In the genomic region with DNA sequence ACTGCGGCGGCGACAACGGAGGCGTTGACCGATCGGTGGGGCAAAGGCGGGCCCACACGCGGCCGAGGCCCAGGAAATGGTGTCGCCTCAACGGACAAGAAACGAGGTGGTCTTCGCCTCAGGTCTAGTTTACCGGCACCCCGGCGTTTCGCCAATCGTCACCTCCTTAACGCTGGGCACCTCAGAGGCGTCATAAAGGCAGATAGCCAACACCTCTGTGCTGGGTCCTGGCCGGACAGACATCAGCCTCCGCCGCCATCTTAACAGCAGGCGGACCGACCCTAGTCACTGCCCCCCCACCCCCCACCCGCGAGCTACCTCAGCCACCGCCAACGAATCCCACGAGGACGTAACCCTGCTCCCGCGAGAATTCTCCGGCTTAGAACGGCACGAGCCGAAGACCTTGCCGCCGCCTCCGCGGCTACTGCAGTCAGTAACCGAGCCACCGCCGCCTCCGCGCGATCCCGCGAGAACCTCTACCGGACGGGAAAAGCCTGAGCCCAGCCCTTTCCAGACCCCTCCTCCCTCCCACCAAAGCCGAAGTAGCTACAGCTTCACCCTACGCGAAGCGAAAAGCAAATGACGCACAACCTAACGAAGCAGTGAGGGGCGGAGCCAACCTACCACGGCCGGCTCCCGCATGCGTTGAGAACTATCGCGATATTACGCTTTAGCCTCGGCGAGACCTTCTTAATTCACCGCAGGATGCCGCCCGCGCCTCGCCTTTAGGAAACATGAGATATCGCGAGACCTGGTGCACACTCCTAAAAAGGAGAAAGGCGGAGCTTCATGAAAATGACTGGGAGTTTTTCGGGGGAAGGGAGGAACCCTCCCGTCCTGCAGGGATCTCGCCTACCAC, we compare ENCODE assay signal across 8 cellular contexts. TPM values are rescaled to one million over a fixed set of nuclear protein-coding genes. Genes with fewer than 3 reads are reported as not detected.
DNase-seq lines count a peak whose midpoint lies in the region; ATAC-seq, FAIRE-seq and TF ChIP-seq lines count a peak whose summit lies in the region.

No MANE protein-coding gene starts in this region.

- peak overlapping the region; percentile 98 for H3K4me2 ChIP-seq in OCI-LY1 (ENCODE audit: low read length)
- no peak overlapping the region for H3K4me2 ChIP-seq in endothelial cell of umbilical vein (ENCODE audit: insufficient read depth, low read length)

- dilution Hi-C loops in endothelial cell of umbilical vein (cut with MboI; ENCODE audit: extremely low pct_ligation_motif_present, low sequenced_read_pairs): no loop called here

- DNase-seq in D341Med (ENCODE audit: low spot score) (peak; percentile 79), HuH-7 (ENCODE audit: low spot score) (peak; percentile 66), activated T-cell treated with anti-CD3 and anti-CD28 coated beads for 1 hour (ENCODE audit: low read depth) (peak; percentile 71), endothelial cell of umbilical vein (ENCODE audit: low read depth, low spot score) (peak; percentile 99), mesothelial cell of epicardium (ENCODE audit: low spot score in 2 of 2, unreplicated experiment in 2 of 2) (peak; percentile 76 to 86)
- peak; percentile 78 to 86 for DNase-seq in stimulated activated CD8-positive, alpha-beta memory T cell treated with anti-CD3 and anti-CD28 coated beads, Interleukin-15, amount 100 ng/mL, for 4 hours (ENCODE audit: low read depth in 2 of 2)

- TSS peak; percentile 79 for BruUV-seq in endothelial cell of umbilical vein (replicated peaks; lab: Mats Ljungman, UMichigan)

- H3K9me3 ChIP-seq in OCI-LY1 (ENCODE audit: low read length) (no peaks in the 10 kb centered on the region), endothelial cell of umbilical vein (replicated peaks; ENCODE audit: control insufficient read depth, insufficient read depth, low read length) (no peaks in the 10 kb centered on the region)

- peak; percentile 64 for ATAC-seq in GM21526 (IDR thresholded peaks at IDR 0.05; ENCODE audit: low FRiP score, unreplicated experiment)

- peak overlapping the region; percentile 95 for H3K4me3 ChIP-seq in OCI-LY1 (ENCODE audit: low read depth, low read length, poor library complexity, severe bottlenecking)
- peak overlapping the region; percentile 79 to 98 (median 92) for H3K4me3 ChIP-seq in endothelial cell of umbilical vein (replicated peaks in 1 of 3; ENCODE audit: insufficient read depth in 1 of 3, low read depth in 1 of 3, low read length in 3 of 3)

- H3K9me3 Mint-ChIP-seq in mesothelial cell of epicardium: peaks cover 14% of the 10 kb centered on the region

- intact Hi-C loops in endothelial cell of umbilical vein (cut with micrococcal nuclease): loop anchor here (1.0 to 10.0 kb wide), 5 partner anchors 261 to 1481 kb away; a partner anchor contains a TSS

- peaks cover 10% of the 10 kb centered on the region for H3K36me3 Mint-ChIP-seq in mesothelial cell of epicardium

- CTCF ChIA-PET in endothelial cell of umbilical vein (lab: Charles Lee): interaction anchor here (0.5 to 1.7 kb wide), 2 partner anchors 9 to 153 kb away, joined by 3 to 5 read pairs; no protein-coding TSS in a partner anchor

- peaks cover 12% of the 10 kb centered on the region for H3K4me1 Mint-ChIP-seq in mesothelial cell of epicardium

- peak overlapping the region; percentile 96 for H3K27ac Mint-ChIP-seq in mesothelial cell of epicardium

- H3K27me3 Mint-ChIP-seq in mesothelial cell of epicardium (ENCODE audit: low read depth): no peaks in the 10 kb centered on the region

- H3K9ac ChIP-seq in OCI-LY1 (ENCODE audit: low read length): peak overlapping the region; percentile 97
- H3K9ac ChIP-seq in endothelial cell of umbilical vein (replicated peaks; ENCODE audit: extremely low read depth, insufficient read depth, low read length): peak overlapping the region; percentile 98

- H3K36me3 ChIP-seq in OCI-LY1 (ENCODE audit: insufficient read depth, low read length): peaks cover 31% of the 10 kb centered on the region
- peaks cover 3 to 4% of the 10 kb centered on the region in 2 experiments for H3K36me3 ChIP-seq in endothelial cell of umbilical vein (ENCODE audit: control insufficient read depth in 2 of 2, extremely low read depth in 1 of 2, insufficient read depth in 2 of 2, low read length in 2 of 2)

- H3K27me3 ChIP-seq in OCI-LY1 (ENCODE audit: insufficient read depth, low read length) (no peaks in the 10 kb centered on the region), endothelial cell of umbilical vein (ENCODE audit: control insufficient read depth in 2 of 2, insufficient read depth in 2 of 2, low read length in 2 of 2) (no peaks in the 10 kb centered on the region)

- no peaks in the 10 kb centered on the region for H3K9me2 ChIP-seq in OCI-LY1 (ENCODE audit: low read depth, low read length)

- peak overlapping the region; percentile 81 for H3K4me3 Mint-ChIP-seq in mesothelial cell of epicardium

- POLR2A ChIA-PET in endothelial cell of umbilical vein (lab: Charles Lee): interaction anchor here (0.6 to 0.8 kb wide), 4 partner anchors 14 to 497 kb away, joined by 3 to 11 read pairs (median 6); no protein-coding TSS in a partner anchor

- H3K79me2 ChIP-seq in OCI-LY1 (ENCODE audit: insufficient read depth, low read length) (peaks cover 55% of the 10 kb centered on the region), endothelial cell of umbilical vein (ENCODE audit: control insufficient read depth, insufficient read depth, low read length) (peaks cover 56% of the 10 kb centered on the region)

- TF ChIP-seq POLR2A in endothelial cell of umbilical vein (IDR thresholded peaks at IDR 0.05; ENCODE audit: low read depth, low read length): no peak

- H4K20me1 ChIP-seq in OCI-LY1 (ENCODE audit: insufficient read depth, low read length) (no peaks in the 10 kb centered on the region), endothelial cell of umbilical vein (replicated peaks; ENCODE audit: control insufficient read depth, extremely low read depth, insufficient read depth, low read length) (peaks cover 4% of the 10 kb centered on the region)

- H3F3A ChIP-seq in OCI-LY1 (ENCODE audit: insufficient read depth, low read length): no peaks in the 10 kb centered on the region

- no peak overlapping the region for H2AFZ ChIP-seq in OCI-LY1 (ENCODE audit: low read length)
- H2AFZ ChIP-seq in endothelial cell of umbilical vein (ENCODE audit: low read depth, low read length): no peak overlapping the region

- peak; percentile 99 for FAIRE-seq in endothelial cell of umbilical vein (lab: Jason Lieb, UNC)

- H3K27ac ChIP-seq in OCI-LY1 (ENCODE audit: low read depth, low read length, poor library complexity, severe bottlenecking) (peak overlapping the region; percentile 82), endothelial cell of umbilical vein (ENCODE audit: insufficient read depth, low read depth, low read length) (peak overlapping the region; percentile 88)

- no peak for TF ChIP-seq CTCF in OCI-LY1 (IDR thresholded peaks at IDR 0.05; ENCODE audit: low read length)
- TF ChIP-seq CTCF in endothelial cell of umbilical vein (IDR thresholded peaks at IDR 0.05; ENCODE audit: extremely low read depth in 1 of 2, insufficient read depth in 1 of 2, low read depth in 1 of 2, low read length in 2 of 2): no peak
- no peak for TF ChIP-seq CTCF in mesothelial cell of epicardium (IDR thresholded peaks at IDR 0.05; ENCODE audit: unreplicated experiment)

- peaks cover 22% of the 10 kb centered on the region for H3K4me1 ChIP-seq in OCI-LY1 (ENCODE audit: insufficient read depth, low read length, severe bottlenecking)
- peaks cover 23% of the 10 kb centered on the region for H3K4me1 ChIP-seq in endothelial cell of umbilical vein (ENCODE audit: control insufficient read depth, extremely low read depth, insufficient read depth, low read length)

- H3K9me1 ChIP-seq in endothelial cell of umbilical vein (replicated peaks; ENCODE audit: control insufficient read depth, extremely low read depth, insufficient read depth, low read length): no peaks in the 10 kb centered on the region

TF ChIP-seq in endothelial cell of umbilical vein, 7 proteins besides CTCF, POLR2A, EP300 and RAD21:
- TF ChIP-seq FOS (IDR thresholded peaks at IDR 0.05; ENCODE audit: borderline replicate concordance, insufficient read depth, low read length) (no peak), GATA2 (IDR thresholded peaks at IDR 0.05; ENCODE audit: insufficient read depth, insufficient read length, low read depth, low read length) (no peak), MYC (IDR thresholded peaks at IDR 0.05; ENCODE audit: low read depth, low read length) (no peak), JUN (IDR thresholded peaks at IDR 0.05; ENCODE audit: borderline replicate concordance, insufficient read depth, insufficient read length, low read depth) (no peak), POLR2AphosphoS5 (IDR thresholded peaks at IDR 0.05; ENCODE audit: insufficient read depth, low read depth, low read length) (peak; percentile 42)
- TF ChIP-seq, protein P1, sequence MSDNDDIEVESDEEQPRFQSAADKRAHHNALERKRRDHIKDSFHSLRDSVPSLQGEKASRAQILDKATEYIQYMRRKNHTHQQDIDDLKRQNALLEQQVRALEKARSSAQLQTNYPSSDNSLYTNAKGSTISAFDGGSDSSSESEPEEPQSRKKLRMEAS (IDR thresholded peaks at IDR 0.05; ENCODE audit: insufficient read depth, insufficient read length): no peak

RNA-seq across cellular contexts. Expression of a gene that starts 2.7 kb away (rescaled TPM):
- total RNA-seq in endothelial cell of umbilical vein (193 and 210 TPM in 2 replicates), mesothelial cell of epicardium (257 to 277 TPM (median 261 TPM) in 3 replicates)
- 66.6 and 81.8 TPM in 2 replicates for polyA plus RNA-seq in endothelial cell of umbilical vein
- 72.3 TPM in 2 replicates for polyA plus RNA-seq in endothelial cell of umbilical vein (2011; cell fraction: cytosol; rRNA removed)
- polyA plus RNA-seq in endothelial cell of umbilical vein (2011; cell fraction: nucleus; rRNA removed): 207 and 232 TPM in 2 replicates
- polyA plus RNA-seq in endothelial cell of umbilical vein (2012): 107 and 113 TPM in 2 replicates
- polyA minus RNA-seq in endothelial cell of umbilical vein: 367 and 452 TPM in 2 replicates
- 244 TPM for polyA minus RNA-seq in endothelial cell of umbilical vein (2011; cell fraction: cytosol; rRNA and poly(A)+ RNA removed)
- 265 and 410 TPM in 2 replicates for polyA minus RNA-seq in endothelial cell of umbilical vein (2011; cell fraction: nucleus; rRNA and poly(A)+ RNA removed)

Comparison
In these comparisons a context has a peak if more than half of its experiments do, and no peak if none do; other contexts are left out.
1. Peak in every context shown above with its lines: DNase-seq, ATAC-seq, H3K4me3 ChIP-seq and H3K27ac ChIP-seq.